In the genomic region with DNA sequence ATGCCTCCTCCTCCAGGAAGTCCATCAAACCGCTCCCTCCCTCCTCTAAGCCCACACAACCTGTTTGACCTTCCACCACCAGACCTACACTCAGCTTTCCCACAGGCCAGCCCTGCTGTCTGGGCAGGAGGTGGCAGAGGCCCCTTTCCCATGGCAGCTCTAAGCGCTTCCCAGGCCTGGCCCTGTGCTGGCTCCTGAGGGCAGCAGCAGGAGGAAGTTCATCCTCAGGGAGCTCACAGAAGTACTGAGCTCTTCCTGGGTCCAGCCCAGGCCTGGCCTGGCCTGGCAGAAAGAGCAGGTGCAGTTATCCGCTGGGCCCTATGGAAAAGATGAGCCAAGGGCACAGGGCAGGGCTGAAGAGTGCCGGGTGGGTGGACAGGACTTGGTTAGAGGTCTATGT, we compare ENCODE assay signal across 10 cellular contexts. TPM values are rescaled to one million over a fixed set of nuclear protein-coding genes. Genes with fewer than 3 reads are reported as not detected.
DNase-seq lines count a peak whose midpoint lies in the region; ATAC-seq and TF ChIP-seq lines count a peak whose summit lies in the region.
"Had no signal": no experiment of that assay in that cellular context is flagged by ENCODE, and none has a peak within 500 bp of the region (broad histone marks: within the 10 kb centered on the region; RNA-seq: fewer than 3 reads in every experiment).

No MANE protein-coding gene starts in this region.

- no peaks in the 10 kb centered on the region for H3K9me3 ChIP-seq in CD8-positive, alpha-beta T cell (ENCODE audit: low read length)
- H3K9me3 ChIP-seq in ovary (no peaks in the 10 kb centered on the region), neuronal stem cell (replicated peaks in 1 of 2; ENCODE audit: control insufficient read depth in 2 of 2, insufficient read depth in 1 of 2, low read depth in 1 of 2, low read length in 2 of 2) (no peaks in the 10 kb centered on the region)

- H2BK15ac ChIP-seq in neuronal stem cell (ENCODE audit: low read length) = no peak overlapping the region

- no peak overlapping the region for H2BK5ac ChIP-seq in neuronal stem cell (ENCODE audit: low read length)

- POLR2A ChIA-PET in CD8-positive, alpha-beta T cell (lab: Charles Lee) = interaction anchor here (1.0 kb wide), 1 partner anchor 422 kb away, joined by 3 read pairs; a partner anchor contains a TSS
- POLR2A ChIA-PET in RWPE1 (lab: Yijun Ruan, JAX; ENCODE audit: low non-redundant PET) = interaction anchor here (0.7 kb wide), 1 partner anchor 21 kb away, joined by 3 read pairs; no protein-coding TSS in a partner anchor

- H3K4ac ChIP-seq in neuronal stem cell (ENCODE audit: low read length) = no peak overlapping the region

- H2AK5ac ChIP-seq in neuronal stem cell (ENCODE audit: low read depth, low read length) = no peak overlapping the region

- DNase-seq in CD8-positive, alpha-beta T cell = no peak
- no peak for DNase-seq in RWPE1 (ENCODE audit: low spot score)
- DNase-seq in epithelial cell of proximal tubule (ENCODE audit: low read depth) = no peak
- no peak for DNase-seq in ovary
- DNase-seq in NCI-H2107 (lab: John Stamatoyannopoulos, UW) = no peak
- no peak for DNase-seq in KBM-7
- no peak for DNase-seq in neuronal stem cell (ENCODE audit: low spot score)
- DNase-seq: NCI-H1436; stimulated activated CD4-positive, alpha-beta T cell treated with anti-CD3 and anti-CD28 coated beads, Interleukin-4, amount 100 ng/mL, for 24 hours had no signal

- peaks cover 69% of the 10 kb centered on the region for H3K4me1 Mint-ChIP-seq in CD8-positive, alpha-beta T cell (ENCODE audit: low read depth)

- H3K4me1 ChIP-seq in CD8-positive, alpha-beta T cell (ENCODE audit: insufficient read depth, low read length) = peaks cover 70% of the 10 kb centered on the region
- H3K4me1 ChIP-seq in ovary (ENCODE audit: insufficient read depth) (peaks cover 29% of the 10 kb centered on the region), neuronal stem cell (ENCODE audit: control insufficient read depth in 2 of 2, insufficient read depth in 1 of 2, low read depth in 1 of 2, low read length in 2 of 2) (peaks cover 4 to 31% of the 10 kb centered on the region in 2 donors)

- H2BK120ac ChIP-seq in neuronal stem cell (ENCODE audit: low read depth, low read length) = no peak overlapping the region

- H3K14ac ChIP-seq in neuronal stem cell (ENCODE audit: low read length) = no peak overlapping the region

- no peak overlapping the region for H4K8ac ChIP-seq in neuronal stem cell (ENCODE audit: low read depth, low read length)

- no peak overlapping the region for H4K91ac ChIP-seq in neuronal stem cell (ENCODE audit: low read depth, low read length, poor library complexity)

- TF ChIP-seq EP300 in ovary (IDR thresholded peaks at IDR 0.05) = no peak

- H3K27ac ChIP-seq in CD8-positive, alpha-beta T cell (ENCODE audit: low read depth, low read length) = peak overlapping the region; percentile 80
- H3K27ac ChIP-seq in RWPE1 (peak overlapping the region; percentile 97), ovary (peak overlapping the region in 1 of 2 donors; percentile 84), neuronal stem cell (replicated peaks; ENCODE audit: low read length) (no peak overlapping the region)

- CTCF ChIA-PET in CD8-positive, alpha-beta T cell (lab: Charles Lee) = interaction anchor here (1.8 to 11.0 kb wide), 2 partner anchors 36 to 70 kb away, joined by 7 to 157 read pairs; a partner anchor contains a TSS
- CTCF ChIA-PET in RWPE1 (lab: Yijun Ruan, JAX) = no interaction called here

- H3K27ac Mint-ChIP-seq in CD8-positive, alpha-beta T cell = peak overlapping the region; percentile 98

- H3K23ac ChIP-seq in neuronal stem cell (ENCODE audit: low read depth, low read length, poor library complexity) = no peak overlapping the region

- no peaks in the 10 kb centered on the region for H3K27me3 Mint-ChIP-seq in CD8-positive, alpha-beta T cell (ENCODE audit: low read depth)

- no peak overlapping the region for H3K18ac ChIP-seq in neuronal stem cell (ENCODE audit: low read length)

- no peak overlapping the region for H3K9ac ChIP-seq in neuronal stem cell (ENCODE audit: low read depth, low read length, poor library complexity)

- no peaks in the 10 kb centered on the region for H3K79me1 ChIP-seq in neuronal stem cell (ENCODE audit: low read depth, low read length)

- 44 to 52% (median 47%) methylated on average over 4 of the region's 4 CpGs for WGBS in ovary, 3 donors
- WGBS in neuronal stem cell (ENCODE audit: extremely low coverage in 2 of 2, insufficient read length in 2 of 2, insufficient replicate concordance in 1 of 2), 2 donors = no CpG with 5 or more reads among the region's 4 CpGs

- peaks cover 7% of the 10 kb centered on the region for H3K36me3 ChIP-seq in CD8-positive, alpha-beta T cell (ENCODE audit: insufficient read depth, low read length)
- H3K36me3 ChIP-seq in ovary = no peaks in the 10 kb centered on the region
- no peaks in the 10 kb centered on the region for H3K36me3 ChIP-seq in neuronal stem cell (replicated peaks in 1 of 2; ENCODE audit: control insufficient read depth in 2 of 2, insufficient read depth in 2 of 2, low read length in 2 of 2)

- TF ChIP-seq CTCF in CD8-positive, alpha-beta T cell (IDR thresholded peaks at IDR 0.05) = no peak
- TF ChIP-seq CTCF in RWPE1 (conservative IDR thresholded peaks at IDR 0.05; ENCODE audit: low read depth) = no peak
- TF ChIP-seq CTCF in epithelial cell of proximal tubule (conservative IDR thresholded peaks at IDR 0.05; ENCODE audit: low read depth, low read length) = no peak
- no peak for TF ChIP-seq CTCF in ovary (IDR thresholded peaks at IDR 0.05)

- intact Hi-C loops in CD8-positive, alpha-beta T cell (cut with DNase I, micrococcal nuclease) = loop anchor here in 1 of 2 experiments (2.0 kb wide), 1 partner anchor 36 kb away; no protein-coding TSS in a partner anchor
- intact Hi-C loops in ovary (cut with DNase I) = loop anchor here (5.0 to 10.0 kb wide), 4 partner anchors 71 to 524 kb away; a partner anchor contains a TSS

- H2AFZ ChIP-seq in neuronal stem cell (ENCODE audit: low read length) = no peak overlapping the region

- H3K36me3 Mint-ChIP-seq in CD8-positive, alpha-beta T cell = peaks cover 45% of the 10 kb centered on the region

- H3K27me3 ChIP-seq in CD8-positive, alpha-beta T cell (ENCODE audit: insufficient read depth, low read length) = no peaks in the 10 kb centered on the region
- no peaks in the 10 kb centered on the region for H3K27me3 ChIP-seq in ovary
- H3K27me3 ChIP-seq in neuronal stem cell (ENCODE audit: control insufficient read depth in 3 of 3, insufficient read depth in 3 of 3, low read depth in 1 of 3, low read length in 3 of 3) = no peaks in the 10 kb centered on the region

- H3K4me3 ChIP-seq in CD8-positive, alpha-beta T cell (ENCODE audit: low read depth, low read length) = peak overlapping the region; percentile 89
- H3K4me3 ChIP-seq in epithelial cell of proximal tubule (ENCODE audit: low read depth, low read length) (peak overlapping the region; percentile 71), ovary (peak overlapping the region; percentile 72), neuronal stem cell (ENCODE audit: low read length in 2 of 2) (no peak overlapping the region)

- H3K4me3 Mint-ChIP-seq in CD8-positive, alpha-beta T cell = peak overlapping the region; percentile 98

- H3K9me3 Mint-ChIP-seq in CD8-positive, alpha-beta T cell = no peaks in the 10 kb centered on the region

- H3K4me2 ChIP-seq in neuronal stem cell (ENCODE audit: insufficient read depth, low read length, poor library complexity, severe bottlenecking) = no peak overlapping the region

- no peak for ATAC-seq in CD8-positive, alpha-beta T cell
- ATAC-seq in GM18517 (IDR thresholded peaks at IDR 0.05; ENCODE audit: unreplicated experiment) = no peak

- in situ Hi-C loops in KBM-7 (cut with MboI; ENCODE audit: low pct_unique_long_range_greater_than_20kb, low sequenced_read_pairs) = no loop called here

- TF ChIP-seq POLR2A in ovary (IDR thresholded peaks at IDR 0.05) = no peak

- H2BK12ac ChIP-seq in neuronal stem cell (ENCODE audit: low read length) = no peak overlapping the region

RNA-seq across cellular contexts. Expression of a gene that starts 31.4 kb away (rescaled TPM):
- total RNA-seq in CD8-positive, alpha-beta T cell = 10 to 100 TPM; 93.5 to 95.2 TPM
- total RNA-seq in epithelial cell of proximal tubule (56.2 and 60.2 TPM in 2 replicates), ovary (100 to 1,000 TPM in 1 of 7 donors, 10 to 100 TPM in 6; 62.1 to 162 (median 81.9) TPM)
- 10 to 100 TPM; 39.0 to 75.5 TPM for polyA plus RNA-seq in ovary
- polyA plus RNA-seq in neuronal stem cell (2013, experiment 1 of 2) = 15.2 TPM
- polyA plus RNA-seq in neuronal stem cell (2013, experiment 2 of 2) = 15.9 TPM

RNA-seq across cellular contexts. Expression of a gene that starts 46.6 kb away (rescaled TPM):
- total RNA-seq in CD8-positive, alpha-beta T cell = 1 to 10 TPM; 3.8 to 4.2 TPM
- total RNA-seq in epithelial cell of proximal tubule (0.36 and 0.69 TPM in 2 replicates), ovary (10 to 100 TPM in 6 of 7 donors, 1 to 10 TPM in 1; 8.3 to 28.8 (median 11.4) TPM)
- 10 to 100 TPM; 17.6 to 44.0 TPM for polyA plus RNA-seq in ovary
- polyA plus RNA-seq in neuronal stem cell (2013, experiment 1 of 2) = 1.7 TPM
- polyA plus RNA-seq in neuronal stem cell (2013, experiment 2 of 2) = 1.7 TPM

Comparison
In these comparisons a context has a peak if more than half of its experiments do, and no peak if none do; other contexts are left out.
1. H3K4me3 ChIP-seq: peak in CD8-positive, alpha-beta T cell (single experiment), epithelial cell of proximal tubule (single experiment) and ovary (single experiment); none in neuronal stem cell (0 of 2).